Comparison of ENCODE assay signal across 17 cellular contexts in the genomic region with DNA sequence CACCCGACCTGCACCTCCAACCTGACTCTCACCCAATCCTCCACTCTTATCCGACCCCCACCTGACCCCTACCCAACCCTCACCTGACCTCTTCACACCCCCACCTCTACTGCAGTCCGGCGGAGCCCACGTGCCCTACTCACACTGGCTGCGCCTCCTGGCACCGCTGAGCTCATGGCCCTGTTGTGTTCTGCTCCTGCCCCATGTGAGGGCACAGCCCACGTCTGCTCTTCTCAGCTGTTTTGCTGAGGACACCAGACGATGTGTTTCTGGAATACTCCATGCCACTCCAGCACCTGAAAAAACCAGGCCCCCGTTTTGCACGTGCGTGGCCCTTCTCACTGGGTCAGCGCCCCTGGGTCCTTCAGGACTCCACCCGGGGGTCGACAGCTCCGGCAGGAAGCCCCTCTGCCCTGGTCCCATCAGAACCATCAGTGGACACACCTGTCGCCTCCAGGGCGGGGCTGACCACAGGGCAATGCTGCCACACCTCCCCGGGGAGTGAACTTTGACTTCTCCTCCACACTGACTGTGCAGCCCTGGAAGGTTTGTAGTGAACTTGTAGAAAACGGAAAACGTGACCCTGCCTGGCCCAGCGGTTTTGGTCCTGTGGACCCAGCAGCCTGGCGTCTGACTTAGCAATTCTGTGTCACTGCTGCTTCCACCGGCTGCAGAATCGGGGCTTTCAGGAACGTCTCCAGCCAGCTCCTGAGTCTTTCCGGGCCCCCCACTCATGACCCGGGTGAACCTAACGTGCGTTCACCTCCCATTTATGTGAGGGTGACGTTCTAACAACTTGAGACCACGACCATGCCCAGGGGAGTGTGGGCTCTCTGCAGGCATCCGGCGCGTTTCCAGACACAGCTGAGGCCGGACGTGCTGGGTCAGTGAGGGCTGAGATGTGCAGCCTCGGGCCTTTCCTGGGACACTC. TPM values are rescaled to one million over a fixed set of nuclear protein-coding genes. Genes with fewer than 3 reads are reported as not detected.
DNase-seq lines count a peak whose midpoint lies in the region; ATAC-seq lines count a peak whose summit lies in the region.
"Had no signal": no experiment of that assay in that cellular context is flagged by ENCODE, and none has a peak within 500 bp of the region (broad histone marks: within the 10 kb centered on the region; RNA-seq: fewer than 3 reads in every experiment).

No MANE protein-coding gene starts in this region.

- peaks cover 0 to 3% of the 10 kb centered on the region in 2 donors for H3K27me3 Mint-ChIP-seq in stimulated activated naive B cell treated with anti-CD40 and anti-IgM and Interleukin-4, amounts not matched to agents 10 μg/mL and 1 μg/mL and 100 μg/mL, for 72 hours
- H3K27me3 Mint-ChIP-seq in activated CD4-positive, alpha-beta memory T cell treated with anti-CD3 and anti-CD28 coated beads, Interleukin-2, amount 10 ng/mL, durations not matched to agents 7 days and 5 days = peaks cover 4% of the 10 kb centered on the region
- H3K27me3 Mint-ChIP-seq: naive B cell had no signal

- peak; percentile 37 for DNase-seq in LoVo (ENCODE audit: low spot score)
- peak; percentile 56 for DNase-seq in islet precursor cell
- no peak for DNase-seq in stimulated activated naive B cell treated with anti-CD40 and anti-IgM and Interleukin-4, amounts not matched to agents 10 μg/mL and 1 μg/mL and 100 μg/mL, for 72 hours
- no peak for DNase-seq in activated CD4-positive, alpha-beta memory T cell treated with anti-CD3 and anti-CD28 coated beads, Interleukin-2, amount 10 ng/mL, durations not matched to agents 7 days and 5 days
- no peak for DNase-seq in glomerular visceral epithelial cell (ENCODE audit: extremely low spot score)
- DNase-seq: activated CD4-positive, alpha-beta T cell treated with anti-CD3 and anti-CD28 coated beads for 48 hours; activated CD8-positive, alpha-beta memory T cell treated with anti-CD3 and anti-CD28 coated beads, Interleukin-2, amount 50 U/mL, for 48 hours; central memory CD4-positive, alpha-beta T cell; COR-L47; effector memory CD8-positive, alpha-beta T cell; KBM-7; naive B cell; NCI-H2029; NCI-H510A; posterior cingulate gyrus; stimulated activated CD4-positive, alpha-beta T cell treated with anti-CD3 and anti-CD28 coated beads, Interleukin-2, amount 100 ng/mL, for 48 hours had no signal

- peaks cover 11 to 30% of the 10 kb centered on the region in 2 donors for H3K4me1 Mint-ChIP-seq in stimulated activated naive B cell treated with anti-CD40 and anti-IgM and Interleukin-4, amounts not matched to agents 10 μg/mL and 1 μg/mL and 100 μg/mL, for 72 hours
- H3K4me1 Mint-ChIP-seq in activated CD4-positive, alpha-beta memory T cell treated with anti-CD3 and anti-CD28 coated beads, Interleukin-2, amount 10 ng/mL, durations not matched to agents 7 days and 5 days = peaks cover 8% of the 10 kb centered on the region

- no peaks in the 10 kb centered on the region for H3K36me3 Mint-ChIP-seq in stimulated activated naive B cell treated with anti-CD40 and anti-IgM and Interleukin-4, amounts not matched to agents 10 μg/mL and 1 μg/mL and 100 μg/mL, for 72 hours
- H3K36me3 Mint-ChIP-seq in activated CD4-positive, alpha-beta memory T cell treated with anti-CD3 and anti-CD28 coated beads, Interleukin-2, amount 10 ng/mL, durations not matched to agents 7 days and 5 days (ENCODE audit: low read depth) = no peaks in the 10 kb centered on the region
- H3K36me3 Mint-ChIP-seq: naive B cell had no signal

- ATAC-seq in stimulated activated naive B cell treated with anti-CD40 and anti-IgM and Interleukin-4, amounts not matched to agents 10 μg/mL and 1 μg/mL and 100 μg/mL, for 72 hours (replicated peaks) = no peak
- ATAC-seq: effector memory CD8-positive, alpha-beta T cell had no signal

- peak overlapping the region; percentile 65 for H3K27ac Mint-ChIP-seq in stimulated activated naive B cell treated with anti-CD40 and anti-IgM and Interleukin-4, amounts not matched to agents 10 μg/mL and 1 μg/mL and 100 μg/mL, for 72 hours
- no peak overlapping the region for H3K27ac Mint-ChIP-seq in activated CD4-positive, alpha-beta memory T cell treated with anti-CD3 and anti-CD28 coated beads, Interleukin-2, amount 10 ng/mL, durations not matched to agents 7 days and 5 days
- H3K27ac Mint-ChIP-seq: effector memory CD8-positive, alpha-beta T cell; naive B cell had no signal

- H3K4me3 Mint-ChIP-seq in stimulated activated naive B cell treated with anti-CD40 and anti-IgM and Interleukin-4, amounts not matched to agents 10 μg/mL and 1 μg/mL and 100 μg/mL, for 72 hours = no peak overlapping the region
- no peak overlapping the region for H3K4me3 Mint-ChIP-seq in activated CD4-positive, alpha-beta memory T cell treated with anti-CD3 and anti-CD28 coated beads, Interleukin-2, amount 10 ng/mL, durations not matched to agents 7 days and 5 days
- H3K4me3 Mint-ChIP-seq: effector memory CD8-positive, alpha-beta T cell; naive B cell had no signal

- POLR2A ChIA-PET in activated CD4-positive, alpha-beta memory T cell treated with anti-CD3 and anti-CD28 coated beads, Interleukin-2, amount 10 ng/mL, durations not matched to agents 7 days and 5 days (lab: Charles Lee) = no interaction called here

- CTCF ChIA-PET in activated CD4-positive, alpha-beta memory T cell treated with anti-CD3 and anti-CD28 coated beads, Interleukin-2, amount 10 ng/mL, durations not matched to agents 7 days and 5 days (lab: Charles Lee) = no interaction called here

- H3K9me3 Mint-ChIP-seq in stimulated activated naive B cell treated with anti-CD40 and anti-IgM and Interleukin-4, amounts not matched to agents 10 μg/mL and 1 μg/mL and 100 μg/mL, for 72 hours = no peaks in the 10 kb centered on the region
- no peaks in the 10 kb centered on the region for H3K9me3 Mint-ChIP-seq in activated CD4-positive, alpha-beta memory T cell treated with anti-CD3 and anti-CD28 coated beads, Interleukin-2, amount 10 ng/mL, durations not matched to agents 7 days and 5 days
- H3K9me3 Mint-ChIP-seq: effector memory CD8-positive, alpha-beta T cell; naive B cell had no signal

RNA-seq across cellular contexts. Expression of a gene that starts 5.7 kb away (rescaled TPM):
- 1 to 10 TPM; 1.4 to 2.0 TPM for total RNA-seq in activated CD4-positive, alpha-beta memory T cell treated with anti-CD3 and anti-CD28 coated beads, Interleukin-2, amount 10 ng/mL, durations not matched to agents 7 days and 5 days

RNA-seq across cellular contexts. Expression of a gene that starts 12.3 kb away (rescaled TPM):
- total RNA-seq in activated CD4-positive, alpha-beta memory T cell treated with anti-CD3 and anti-CD28 coated beads, Interleukin-2, amount 10 ng/mL, durations not matched to agents 7 days and 5 days = 10 to 100 TPM; 30.4 to 32.1 TPM

RNA-seq across cellular contexts. Expression of a gene that starts 31.2 kb away (rescaled TPM):
- 1 to 10 TPM; 2.4 to 3.7 TPM for total RNA-seq in activated CD4-positive, alpha-beta memory T cell treated with anti-CD3 and anti-CD28 coated beads, Interleukin-2, amount 10 ng/mL, durations not matched to agents 7 days and 5 days
- total RNA-seq: H4 had no signal

RNA-seq across cellular contexts. Expression of a gene that starts 47.7 kb away (rescaled TPM):
- total RNA-seq in activated CD4-positive, alpha-beta memory T cell treated with anti-CD3 and anti-CD28 coated beads, Interleukin-2, amount 10 ng/mL, durations not matched to agents 7 days and 5 days = 100 to 1,000 TPM; 133 to 135 TPM

RNA-seq across cellular contexts. Expression of a gene that starts 56.0 kb away (rescaled TPM):
- 10 to 100 TPM; 41.0 to 42.9 TPM for total RNA-seq in activated CD4-positive, alpha-beta memory T cell treated with anti-CD3 and anti-CD28 coated beads, Interleukin-2, amount 10 ng/mL, durations not matched to agents 7 days and 5 days

Comparison
In these comparisons a context has a peak if more than half of its experiments do, and no peak if none do; other contexts are left out.
1. DNase-seq: peak in LoVo (single experiment) and islet precursor cell (single experiment); none in stimulated activated naive B cell treated with anti-CD40 and anti-IgM and Interleukin-4, amounts not matched to agents 10 μg/mL and 1 μg/mL and 100 μg/mL, for 72 hours (single experiment), activated CD4-positive, alpha-beta memory T cell treated with anti-CD3 and anti-CD28 coated beads, Interleukin-2, amount 10 ng/mL, durations not matched to agents 7 days and 5 days (single experiment) and glomerular visceral epithelial cell (single experiment).